8 cellular contexts compared by ENCODE assay signal in genomic region chr17:19533718-19534561, GRCh38. TPM values are rescaled to one million over a fixed set of nuclear protein-coding genes. Genes with fewer than 3 reads are reported as not detected.
DNase-seq lines count a peak whose midpoint lies in the region; ATAC-seq and TF ChIP-seq lines count a peak whose summit lies in the region.

TSS of gene SLC47A1 (plus strand) at chr17:19533854. CDS start at chr17:19533940, 86 bp downstream.

- H2AFZ ChIP-seq in neural progenitor cell (replicated peaks) = peak within 1 kb of the TSS; percentile 98

- H3K36me3 Mint-ChIP-seq in neural progenitor cell = no peaks in the 10 kb centered on the region

- peak within 1 kb of the TSS; percentile 95 for H3K4me2 ChIP-seq in neural progenitor cell

- H3K4me1 Mint-ChIP-seq in neural progenitor cell = peaks cover 14% of the 10 kb centered on the region

- H3K27ac ChIP-seq in neural progenitor cell = no peak within 1 kb of the TSS

- ATAC-seq in HG03460 (IDR thresholded peaks at IDR 0.05; ENCODE audit: unreplicated experiment) = no peak

- no peaks in the 10 kb centered on the region for H3K36me3 ChIP-seq in neural progenitor cell

- H3K4me3 ChIP-seq in foreskin fibroblast (ENCODE audit: low read depth in 1 of 2, low read length in 2 of 2) (peak within 1 kb of the TSS; percentile 35 to 53), neural progenitor cell (peak within 1 kb of the TSS; percentile 63)

- TF ChIP-seq CTCF in foreskin fibroblast (IDR thresholded peaks at IDR 0.05; ENCODE audit: low read depth, low read length) = no peak
- TF ChIP-seq CTCF in neural progenitor cell (IDR thresholded peaks at IDR 0.05) = no peak

- H3K27me3 Mint-ChIP-seq in neural progenitor cell (ENCODE audit: insufficient read depth, low read depth) = peaks cover 37% of the 10 kb centered on the region

- peaks cover 5% of the 10 kb centered on the region for H3K4me1 ChIP-seq in neural progenitor cell

- H3K9me3 ChIP-seq in neural progenitor cell (ENCODE audit: low read depth) = no peaks in the 10 kb centered on the region

- peaks cover 8% of the 10 kb centered on the region for H3F3A ChIP-seq in neural progenitor cell (ENCODE audit: low read depth)

- no peak within 1 kb of the TSS for H3K9ac ChIP-seq in neural progenitor cell

- H3K79me2 ChIP-seq in neural progenitor cell (ENCODE audit: low read depth) = no peaks in the 10 kb centered on the region

- no peaks in the 10 kb centered on the region for H4K20me1 ChIP-seq in neural progenitor cell (ENCODE audit: low read depth)

- H3K27ac Mint-ChIP-seq in neural progenitor cell = no peak within 1 kb of the TSS

- peaks cover 2% of the 10 kb centered on the region for H3K9me3 Mint-ChIP-seq in neural progenitor cell

- peak; percentile 31 for DNase-seq in activated CD4-positive, alpha-beta T cell treated with anti-CD3 and anti-CD28 coated beads for 48 hours
- DNase-seq in activated CD4-positive, alpha-beta T cell treated with anti-CD3 and anti-CD28 coated beads, Interleukin-2, amount 50 U/mL, for 4 hours = no peak
- DNase-seq in activated CD4-positive, alpha-beta T cell treated with anti-CD3 and anti-CD28 coated beads, Interleukin-2, amount 50 U/mL, for 1 hour = peak; percentile 1
- DNase-seq in foreskin fibroblast = peak in 1 of 2 donors; percentile 36
- DNase-seq in neural progenitor cell (ENCODE audit: low spot score) = peak; percentile 67
- no peak for DNase-seq in HPDE6-E6E7 (ENCODE audit: extremely low spot score)
- DNase-seq in cerebellar nuclear complex (lab: John Stamatoyannopoulos, UW) = no peak

- H3K4me3 Mint-ChIP-seq in neural progenitor cell = peak within 1 kb of the TSS; percentile 83

- peaks cover 56% of the 10 kb centered on the region for H3K27me3 ChIP-seq in neural progenitor cell

RNA-seq across cellular contexts. Expression of gene SLC47A1, which starts in this region (rescaled TPM):
- total RNA-seq in neural progenitor cell (ENCODE audit: low replicate concordance) = 1.9 and 2.1 TPM in 2 replicates

Comparison
In these comparisons a context has a peak if more than half of its experiments do, and no peak if none do; other contexts are left out.
1. DNase-seq: peak in activated CD4-positive, alpha-beta T cell treated with anti-CD3 and anti-CD28 coated beads for 48 hours (single experiment), activated CD4-positive, alpha-beta T cell treated with anti-CD3 and anti-CD28 coated beads, Interleukin-2, amount 50 U/mL, for 1 hour (single experiment) and neural progenitor cell (single experiment); none in activated CD4-positive, alpha-beta T cell treated with anti-CD3 and anti-CD28 coated beads, Interleukin-2, amount 50 U/mL, for 4 hours (0 of 2), HPDE6-E6E7 (single experiment) and cerebellar nuclear complex (0 of 2).